In the genomic region with DNA sequence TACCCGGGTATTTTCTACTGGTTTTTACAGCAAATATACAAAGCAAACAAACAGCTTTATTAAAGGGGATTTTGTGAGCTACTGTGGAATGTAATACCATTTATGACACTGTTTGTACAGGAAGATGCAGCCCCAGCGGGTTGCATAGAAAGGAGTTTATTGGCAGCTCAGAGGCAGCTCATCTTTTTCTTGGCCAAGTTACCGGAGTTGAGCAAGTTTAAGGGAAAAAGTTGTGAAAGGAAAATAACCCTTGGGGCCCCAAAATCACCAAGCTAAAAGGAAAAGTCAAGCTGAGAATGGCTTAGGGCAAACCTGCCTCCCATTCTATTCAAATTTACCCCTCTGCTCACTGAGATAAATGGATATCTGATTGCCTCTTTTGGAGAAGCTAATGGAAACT, we compare ENCODE assay signal across 14 cellular contexts.
DNase-seq lines count a peak whose midpoint lies in the region; ATAC-seq and TF ChIP-seq lines count a peak whose summit lies in the region.
"Had no signal": no experiment of that assay in that cellular context is flagged by ENCODE, and none has a peak within 500 bp of the region (broad histone marks: within the 10 kb centered on the region; RNA-seq: fewer than 3 reads in every experiment).

No MANE protein-coding gene starts in this region.

- intact Hi-C loops in heart left ventricle (cut with DNase I), result no loop called here
- intact Hi-C loops in gastrocnemius medialis (cut with DNase I; ENCODE audit: low total_unique reads), result no loop called here
- intact Hi-C loops in spleen (cut with DNase I; ENCODE audit: low total_unique reads), result no loop called here

- H3K4me1 ChIP-seq in heart left ventricle (peaks cover 0 to 18% (median 3%) of the 10 kb centered on the region in 12 donors), gastrocnemius medialis (no peaks in the 10 kb centered on the region), spleen (peaks cover 0 to 9% (median 0%) of the 10 kb centered on the region in 6 donors)

- H3K36me3 ChIP-seq in heart left ventricle (peaks cover 0 to 3% (median 0%) of the 10 kb centered on the region in 9 donors), gastrocnemius medialis (no peaks in the 10 kb centered on the region), spleen (peaks cover 0 to 13% (median 0%) of the 10 kb centered on the region in 6 donors)

- H3K4me3 ChIP-seq in heart left ventricle, result no peak overlapping the region
- H3K4me3 ChIP-seq in gastrocnemius medialis, result no peak overlapping the region
- H3K4me3 ChIP-seq in spleen, result no peak overlapping the region
- H3K4me3 ChIP-seq: ascending aorta had no signal

- peaks cover 0 to 13% (median 2%) of the 10 kb centered on the region in 12 donors for H3K9me3 ChIP-seq in heart left ventricle
- no peaks in the 10 kb centered on the region for H3K9me3 ChIP-seq in gastrocnemius medialis
- H3K9me3 ChIP-seq in spleen, result peaks cover 0 to 27% (median 22%) of the 10 kb centered on the region in 8 donors
- H3K9me3 ChIP-seq: ascending aorta, SK-N-SH had no signal

- TF ChIP-seq POLR2A in heart left ventricle (IDR thresholded peaks at IDR 0.05) (no peak), gastrocnemius medialis (IDR thresholded peaks at IDR 0.05) (no peak), spleen (IDR thresholded peaks at IDR 0.05) (no peak)

- TF ChIP-seq CTCF in heart left ventricle (IDR thresholded peaks at IDR 0.05) (no peak), gastrocnemius medialis (IDR thresholded peaks at IDR 0.05 in 4 of 5, conservative IDR thresholded peaks at IDR 0.05 in 1 of 5) (no peak), spleen (IDR thresholded peaks at IDR 0.05 in 8 of 11, conservative IDR thresholded peaks at IDR 0.05 in 3 of 11) (no peak)

- in situ Hi-C loops in gastrocnemius medialis (cut with MboI; ENCODE audit: low sequenced_read_pairs in 4 of 4), result no loop called here

- 53 to 63% (median 59%) methylated on average over 3 of the region's 3 CpGs for WGBS in heart left ventricle, 4 donors
- WGBS in spleen, 5 donors, result 49 to 83% (median 63%) methylated on average over 3 of the region's 3 CpGs

- peak overlapping the region in 3 of 12 donors; percentile 23 to 37 (median 27) for H3K27ac ChIP-seq in heart left ventricle
- H3K27ac ChIP-seq in gastrocnemius medialis, result peak overlapping the region in 3 of 4 donors; percentile 13 to 37 (median 25)
- H3K27ac ChIP-seq in spleen, result no peak overlapping the region

- H3K27me3 ChIP-seq in heart left ventricle (no peaks in the 10 kb centered on the region), gastrocnemius medialis (no peaks in the 10 kb centered on the region), spleen (replicated peaks in 1 of 7) (no peaks in the 10 kb centered on the region)
- H3K27me3 ChIP-seq: ascending aorta had no signal

- peak; percentile 26 to 73 (median 60) for ATAC-seq in heart left ventricle
- peak; percentile 65 to 76 for ATAC-seq in gastrocnemius medialis
- no peak for ATAC-seq in HG02885 (IDR thresholded peaks at IDR 0.05; ENCODE audit: poor library complexity, unreplicated experiment)
- ATAC-seq in GM19023 (IDR thresholded peaks at IDR 0.05; ENCODE audit: unreplicated experiment), result no peak

- DNase-seq in GM04503 (ENCODE audit: low read depth) (peak; percentile 46), astrocyte of the hippocampus (ENCODE audit: low read depth, low spot score) (peak; percentile 18), heart left ventricle (no peak), gastrocnemius medialis (peak; percentile 27 to 40), spleen (no peak), pons (ENCODE audit: low spot score) (no peak)
- DNase-seq: activated B cell treated with CpG ODN at 0.5 μM for 24 hours; CD4-positive, alpha-beta memory T cell; NCI-H146; nephron progenitor cell; SK-N-SH had no signal

Comparison
In these comparisons a context has a peak if more than half of its experiments do, and no peak if none do; other contexts are left out.
1. DNase-seq: peak in GM04503 (single experiment), astrocyte of the hippocampus (single experiment) and gastrocnemius medialis (2 of 2); none in heart left ventricle (0 of 5), spleen (single experiment) and pons (single experiment).
2. ATAC-seq: peak in heart left ventricle (4 of 4) and gastrocnemius medialis (2 of 2); none in HG02885 (single experiment) and GM19023 (single experiment).
3. H3K27ac ChIP-seq: peak in gastrocnemius medialis (3 of 4); none in spleen (0 of 8).